9 cellular contexts compared by ENCODE assay signal in genomic region chr11:110447897-110448522, GRCh38. TPM values are rescaled to one million over a fixed set of nuclear protein-coding genes. Genes with fewer than 3 reads are reported as not detected.
DNase-seq lines count a peak whose midpoint lies in the region; ATAC-seq, FAIRE-seq and TF ChIP-seq lines count a peak whose summit lies in the region.
"Had no signal": no experiment of that assay in that cellular context is flagged by ENCODE, and none has a peak within 500 bp of the region (broad histone marks: within the 10 kb centered on the region; RNA-seq: fewer than 3 reads in every experiment).

No MANE protein-coding gene starts in this region.

- no peaks in the 10 kb centered on the region for H3K27me3 Mint-ChIP-seq in CD8-positive, alpha-beta T cell (ENCODE audit: low read depth)
- H3K27me3 Mint-ChIP-seq in H9 (ENCODE audit: low read depth) (no peaks in the 10 kb centered on the region), mesothelial cell of epicardium (ENCODE audit: low read depth) (no peaks in the 10 kb centered on the region)
- H3K27me3 Mint-ChIP-seq: memory B cell had no signal

- no peak overlapping the region for H2BK5ac ChIP-seq in H9 (ENCODE audit: insufficient read length, low read length)

- FAIRE-seq in K562 (lab: Jason Lieb, UNC), result no peak

- no peak for ATAC-seq in CD8-positive, alpha-beta T cell
- peak; percentile 55; the same call in 1 of the 3 replicates for ATAC-seq in K562
- ATAC-seq in HG03565 (IDR thresholded peaks at IDR 0.05; ENCODE audit: unreplicated experiment), result no peak
- no peak for ATAC-seq in GM19452 (IDR thresholded peaks at IDR 0.05; ENCODE audit: unreplicated experiment)

- H3K9me3 ChIP-seq in CD8-positive, alpha-beta T cell (ENCODE audit: low read length), result no peaks in the 10 kb centered on the region
- H3K9me3 ChIP-seq in H9 (ENCODE audit: control insufficient read depth, low read depth, low read length), result no peaks in the 10 kb centered on the region
- no peaks in the 10 kb centered on the region for H3K9me3 ChIP-seq in K562 (replicated peaks; ENCODE audit: control insufficient read depth, insufficient read depth, low read depth, low read length)

- H3K79me1 ChIP-seq in H9 (ENCODE audit: insufficient read depth, low read depth, low read length, poor library complexity, severe bottlenecking), result no peaks in the 10 kb centered on the region

- TF ChIP-seq RAD21 in K562 (CRISPR knock-in tag; conservative IDR thresholded peaks at IDR 0.05 in 1 of 2, IDR thresholded peaks at IDR 0.05 in 1 of 2), result peak; percentile 37 to 46; a peak in 3 of 4 replicates

- no peak overlapping the region for H3K4ac ChIP-seq in H9 (ENCODE audit: low read depth, low read length)

- H2BK12ac ChIP-seq in H9 (ENCODE audit: insufficient read length, low read depth, low read length), result no peak overlapping the region

- H4K5ac ChIP-seq in H9 (ENCODE audit: insufficient read length, low read depth, low read length), result no peak overlapping the region

- H3K27ac Mint-ChIP-seq in CD8-positive, alpha-beta T cell, result no peak overlapping the region
- H3K27ac Mint-ChIP-seq in H9 (no peak overlapping the region), mesothelial cell of epicardium (no peak overlapping the region)
- H3K27ac Mint-ChIP-seq: memory B cell had no signal

- no peak overlapping the region for H3K4me3 ChIP-seq in CD8-positive, alpha-beta T cell (ENCODE audit: low read depth, low read length)
- H3K4me3 ChIP-seq in K562, result no peak overlapping the region

- no peak overlapping the region for H3T11ph ChIP-seq in H9 (ENCODE audit: low read length)

- H3K18ac ChIP-seq in H9 (ENCODE audit: insufficient read length, low read depth, low read length), result no peak overlapping the region

- H2AFZ ChIP-seq in H9 (ENCODE audit: low read length) (no peak overlapping the region), K562 (ENCODE audit: low read depth, low read length) (no peak overlapping the region)

- H3K9me3 Mint-ChIP-seq in CD8-positive, alpha-beta T cell, result no peaks in the 10 kb centered on the region
- H3K9me3 Mint-ChIP-seq in H9 (no peaks in the 10 kb centered on the region), mesothelial cell of epicardium (peaks cover 15% of the 10 kb centered on the region)

- no peaks in the 10 kb centered on the region for H3K79me2 ChIP-seq in H9 (ENCODE audit: insufficient read depth, low read length)
- H3K79me2 ChIP-seq in K562 (ENCODE audit: control insufficient read depth, insufficient read depth, low read length), result no peaks in the 10 kb centered on the region

- no peak overlapping the region for H2BK120ac ChIP-seq in H9 (ENCODE audit: low read depth, low read length, poor library complexity, severe bottlenecking)

- H3K56ac ChIP-seq in H9 (ENCODE audit: insufficient read length, low read depth, low read length), result no peak overlapping the region

- H4K8ac ChIP-seq in H9 (replicated peaks; ENCODE audit: insufficient read length, low read depth, low read length), result no peak overlapping the region

- CTCF ChIA-PET in CD8-positive, alpha-beta T cell (lab: Charles Lee), result interaction anchor here (1.0 to 3.5 kb wide), 4 partner anchors 14 to 781 kb away, joined by 3 to 25 read pairs (median 10); no protein-coding TSS in a partner anchor
- CTCF ChIA-PET in K562 (lab: Yijun Ruan, JAX; ENCODE audit: low intra/inter-chr PET ratio), result interaction anchor here (1.5 kb wide), 1 partner anchor 783 kb away, joined by 3 read pairs; no protein-coding TSS in a partner anchor

- no CpG with 5 or more reads among the region's 5 CpGs for WGBS in H9 (ENCODE audit: extremely low coverage, insufficient read length, low lambda C conversion rate)
- WGBS in K562 (ENCODE audit: insufficient coverage, low coverage, missing lambda C conversion rate), result 86% methylated on average over 5 of the region's 5 CpGs

- no peak overlapping the region for H4K91ac ChIP-seq in H9 (ENCODE audit: insufficient read length, low read depth, low read length)

- no peak for TF ChIP-seq EP300 in K562 (IDR thresholded peaks at IDR 0.05; ENCODE audit: low read length)

- intact Hi-C loops in CD8-positive, alpha-beta T cell (cut with DNase I, micrococcal nuclease), result loop anchor here (1.0 kb wide), 2 partner anchors 782 to 783 kb away; no protein-coding TSS in a partner anchor
- intact Hi-C loops in K562 (cut with micrococcal nuclease), result loop anchor here (1.0 kb wide), 1 partner anchor 782 kb away; no protein-coding TSS in a partner anchor

- peaks cover 35% of the 10 kb centered on the region for H3K4me1 Mint-ChIP-seq in CD8-positive, alpha-beta T cell (ENCODE audit: low read depth)
- no peaks in the 10 kb centered on the region for H3K4me1 Mint-ChIP-seq in H9
- H3K4me1 Mint-ChIP-seq in mesothelial cell of epicardium, result peaks cover 6% of the 10 kb centered on the region

- H4K20me1 ChIP-seq in H9 (ENCODE audit: control insufficient read depth, insufficient read depth, insufficient read length) (no peaks in the 10 kb centered on the region), K562 (replicated peaks; ENCODE audit: control insufficient read depth, insufficient read depth, low read length) (no peaks in the 10 kb centered on the region)

- H3K27me3 ChIP-seq in CD8-positive, alpha-beta T cell (ENCODE audit: insufficient read depth, low read length), result no peaks in the 10 kb centered on the region
- H3K27me3 ChIP-seq in H9 (ENCODE audit: insufficient read depth, low read length) (no peaks in the 10 kb centered on the region), K562 (ENCODE audit: control insufficient read depth in 2 of 2, insufficient read depth in 2 of 2, low read length in 2 of 2) (no peaks in the 10 kb centered on the region)

- H3K4me2 ChIP-seq in H9 (ENCODE audit: insufficient read depth, insufficient read length, low read length) (no peak overlapping the region), K562 (ENCODE audit: insufficient read depth, low read length) (no peak overlapping the region)

- in situ Hi-C loops in K562 (cut with MboI), result no loop called here

- DNase-seq in CD8-positive, alpha-beta T cell, result no peak
- DNase-seq in H9, result no peak
- no peak for DNase-seq in K562 (ENCODE audit: extremely low read depth in 1 of 4, low spot score in 3 of 4)
- DNase-seq in mesothelial cell of epicardium (ENCODE audit: low spot score in 2 of 2, unreplicated experiment in 2 of 2), result no peak
- no peak for DNase-seq in OCI-M2 (lab: John Stamatoyannopoulos, UW; ENCODE audit: unreplicated experiment)
- DNase-seq in NCI-H2029 treated with DMSO at 0.1 percent for 48 hours (lab: John Stamatoyannopoulos, UW), result no peak

- no peak overlapping the region for H3K9ac ChIP-seq in H9 (ENCODE audit: extremely low read depth, insufficient read length, low read length)
- no peak overlapping the region for H3K9ac ChIP-seq in K562 (ENCODE audit: insufficient read depth in 1 of 2, low read depth in 2 of 2, low read length in 2 of 2)

- TF ChIP-seq CTCF in CD8-positive, alpha-beta T cell (IDR thresholded peaks at IDR 0.05), result peak; percentile 79
- peak; percentile 74 for TF ChIP-seq CTCF in H9 (conservative IDR thresholded peaks at IDR 0.05)
- peak in 2 of 3 experiments; percentile 10 to 50; a peak in 3 of 6 replicates for TF ChIP-seq CTCF in K562 (IDR thresholded peaks at IDR 0.05 in 2 of 3, conservative IDR thresholded peaks at IDR 0.05 in 1 of 3; ENCODE audit: insufficient read depth in 2 of 3, low read depth in 1 of 3, low read length in 3 of 3)
- peak; percentile 75 for TF ChIP-seq CTCF in mesothelial cell of epicardium (IDR thresholded peaks at IDR 0.05; ENCODE audit: unreplicated experiment)

- H3K27ac ChIP-seq in CD8-positive, alpha-beta T cell (ENCODE audit: low read depth, low read length), result no peak overlapping the region
- no peak overlapping the region for H3K27ac ChIP-seq in H9 (ENCODE audit: insufficient read length, low read depth, low read length)
- H3K27ac ChIP-seq in K562 (ENCODE audit: extremely low read depth, low read depth, low read length), result no peak overlapping the region

- no peak overlapping the region for H2BK15ac ChIP-seq in H9 (ENCODE audit: low read depth, low read length)

- no peaks in the 10 kb centered on the region for H3K9me1 ChIP-seq in K562 (ENCODE audit: control insufficient read depth, insufficient read depth, low read length)

- H2BK20ac ChIP-seq in H9 (ENCODE audit: low read depth, low read length, poor library complexity, severe bottlenecking), result no peak overlapping the region

- POLR2A ChIA-PET in CD8-positive, alpha-beta T cell (lab: Charles Lee), result no interaction called here
- POLR2A ChIA-PET in K562 (lab: Yijun Ruan, JAX), result no interaction called here

- no peak overlapping the region for H3K14ac ChIP-seq in H9 (ENCODE audit: insufficient read depth, low read length)

- no peaks in the 10 kb centered on the region for H3K4me1 ChIP-seq in CD8-positive, alpha-beta T cell (ENCODE audit: insufficient read depth, low read length)
- H3K4me1 ChIP-seq in H9 (ENCODE audit: insufficient read depth, low read length), result no peaks in the 10 kb centered on the region
- H3K4me1 ChIP-seq in K562 (replicated peaks in 1 of 2; ENCODE audit: control insufficient read depth in 2 of 2, insufficient read depth in 2 of 2, low read length in 2 of 2), result peaks cover 0 to 4% of the 10 kb centered on the region in 2 experiments; a peak in 1 of 5 replicates

- H3K36me3 ChIP-seq in CD8-positive, alpha-beta T cell (ENCODE audit: insufficient read depth, low read length), result no peaks in the 10 kb centered on the region
- peaks cover 4% of the 10 kb centered on the region; the same call in 1 of the 3 replicates for H3K36me3 ChIP-seq in K562 (ENCODE audit: control insufficient read depth, insufficient read depth, low read length)

- H3K36me3 Mint-ChIP-seq in CD8-positive, alpha-beta T cell, result peaks cover 47% of the 10 kb centered on the region
- H3K36me3 Mint-ChIP-seq in H9 (ENCODE audit: insufficient read depth in 1 of 3, low read depth in 3 of 3) (peaks cover 4 to 19% (median 11%) of the 10 kb centered on the region in 3 experiments), mesothelial cell of epicardium (peaks cover 29% of the 10 kb centered on the region)

- no peaks in the 10 kb centered on the region for H3K23me2 ChIP-seq in H9 (ENCODE audit: insufficient read length, low read depth, low read length, poor library complexity, severe bottlenecking)

- TF ChIP-seq POLR2A in K562 (conservative IDR thresholded peaks at IDR 0.05), result no peak

- H2AK5ac ChIP-seq in H9 (ENCODE audit: insufficient read length, low read length), result no peak overlapping the region

- H3K23ac ChIP-seq in H9 (ENCODE audit: insufficient read length, low read depth, low read length), result no peak overlapping the region

- H3K4me3 Mint-ChIP-seq in CD8-positive, alpha-beta T cell, result no peak overlapping the region
- H3K4me3 Mint-ChIP-seq in H9 (no peak overlapping the region), mesothelial cell of epicardium (no peak overlapping the region)
- H3K4me3 Mint-ChIP-seq: memory B cell had no signal

- BruUV-seq in K562 (replicated peaks; lab: Mats Ljungman, UMichigan), result no TSS peak

RNA-seq across cellular contexts. Expression of gene FDX1, which starts 18.3 kb away (rescaled TPM):
- 10 to 100 TPM; 11.7 to 12.5 TPM for total RNA-seq in CD8-positive, alpha-beta T cell
- total RNA-seq in H9 (2021), result 9.1 and 10.1 TPM in 2 replicates
- 1.3 and 3.3 TPM in 2 replicates for total RNA-seq in K562 (2011; cell fraction: chromatin; rRNA removed; ENCODE audit: low replicate concordance)
- total RNA-seq in K562 (2011; cell fraction: nucleolus; rRNA removed), result 1.4 and 1.5 TPM in 2 replicates
- 2.3 and 6.9 TPM in 2 replicates for total RNA-seq in K562 (2011; cell fraction: nucleoplasm; rRNA removed)
- total RNA-seq in K562 (2014; rRNA removed), result 9.7 and 11.4 TPM in 2 replicates
- total RNA-seq in K562 (2014; rRNA removed; fragmentation: Illumina TruSeq; extraction: Trizol), result 13.2 and 14.5 TPM in 2 replicates
- total RNA-seq in K562 (2015; rRNA removed; fragmentation: Illumina TruSeq; extraction: Trizol), result 9.8 and 11.8 TPM in 2 replicates
- total RNA-seq in K562 (2021), result 12.9 and 14.3 TPM in 2 replicates
- polyA plus RNA-seq in K562 (2011; rRNA removed), result 7.9 and 13.0 TPM in 2 replicates
- polyA plus RNA-seq in K562 (2011; cell fraction: cytosol; rRNA removed), result 4.6 and 4.9 TPM in 2 replicates
- 1.7 and 2.3 TPM in 2 replicates for polyA plus RNA-seq in K562 (2011; cell fraction: nucleus; rRNA removed)
- polyA plus RNA-seq in K562 (2012), result 8.3 and 13.6 TPM in 2 replicates
- polyA plus RNA-seq in K562 (2014; fragmentation: Illumina TruSeq; extraction: Trizol), result 7.3 and 7.5 TPM in 2 replicates
- polyA plus RNA-seq in K562 (2014; fragmentation: Nextera tagmentation; extraction: Ambion mirVana), result 1 to 10 TPM; 6.4 to 6.9 TPM
- polyA plus RNA-seq in K562 (2014; rRNA removed), result 9.7 and 10.7 TPM in 2 replicates
- 6.6 and 7.9 TPM in 2 replicates for polyA minus RNA-seq in K562 (2011; rRNA and poly(A)+ RNA removed)
- polyA minus RNA-seq in K562 (2011; cell fraction: cytosol; rRNA and poly(A)+ RNA removed), result 3.6 and 4.0 TPM in 2 replicates
- polyA minus RNA-seq in K562 (2011; cell fraction: nucleus; rRNA and poly(A)+ RNA removed), result 1.6 and 2.0 TPM in 2 replicates
- total RNA-seq in mesothelial cell of epicardium, result 9.7 to 11.3 TPM (median 10.3 TPM) in 3 replicates
